24 cellular contexts compared by ENCODE assay signal in genomic region chr6:154598403-154598802, GRCh38.
"Had no signal": no experiment of that assay in that cellular context is flagged by ENCODE, and none has a peak within 500 bp of the region (broad histone marks: within the 10 kb centered on the region; RNA-seq: fewer than 3 reads in every experiment).

No MANE protein-coding gene starts in this region.

- ATAC-seq: activated CD4-positive, alpha-beta T cell treated with anti-CD3 and anti-CD28 coated beads for 36 hours; activated naive CD4-positive, alpha-beta T cell treated with anti-CD3 and anti-CD28 coated beads, Interleukin-2, amount 50 U/mL, for 72 hours; activated T-cell treated with anti-CD3 and anti-CD28 coated beads, Interleukin-2, amount 50 U/mL, for 72 hours; esophagus mucosa; foreskin keratinocyte; left colon; naive thymus-derived CD4-positive, alpha-beta T cell; pancreas; psoas muscle; upper lobe of right lung had no signal

- H3K4me3 ChIP-seq: pancreas, psoas muscle, right atrium auricular region, suprapubic skin, tibial artery, upper lobe of right lung had no signal

- H3K9me3 ChIP-seq: pancreas, psoas muscle, right atrium auricular region, suprapubic skin, tibial artery, upper lobe of right lung had no signal

- H3K36me3 ChIP-seq: pancreas, right atrium auricular region, suprapubic skin, tibial artery, upper lobe of right lung had no signal

- H3K27ac ChIP-seq: foreskin keratinocyte, pancreas, psoas muscle, suprapubic skin, tibial artery, upper lobe of right lung had no signal

- H3K27me3 ChIP-seq: foreskin keratinocyte, pancreas, right atrium auricular region, suprapubic skin, tibial artery, upper lobe of right lung had no signal

- DNase-seq: activated B cell treated with CpG ODN at 0.5 μM for 24 hours; activated CD4-positive, alpha-beta T cell treated with anti-CD3 and anti-CD28 coated beads for 36 hours; activated naive CD4-positive, alpha-beta T cell; activated T-cell treated with anti-CD3 and anti-CD28 coated beads for 4 hours; activated T-cell treated with anti-CD3 and anti-CD28 coated beads, Interleukin-2, amount 50 U/mL, for 72 hours; endodermal cell; foreskin keratinocyte; kidney; left colon; midbrain; naive thymus-derived CD4-positive, alpha-beta T cell; nucleus accumbens; pancreas; psoas muscle; stimulated activated CD4-positive, alpha-beta T cell treated with anti-CD3 and anti-CD28 coated beads, Interleukin-15, amount 100 ng/mL, for 24 hours; stimulated activated CD4-positive, alpha-beta T cell treated with anti-CD3 and anti-CD28 coated beads, Interleukin-2, amount 100 ng/mL, for 24 hours; stimulated activated naive CD4-positive, alpha-beta T cell; T-helper 2 cell; tibial artery; upper lobe of right lung had no signal

- H3K4me1 ChIP-seq: foreskin keratinocyte, psoas muscle, suprapubic skin, upper lobe of right lung had no signal
